Comparison of ENCODE assay signal across 8 cellular contexts in the genomic region with DNA sequence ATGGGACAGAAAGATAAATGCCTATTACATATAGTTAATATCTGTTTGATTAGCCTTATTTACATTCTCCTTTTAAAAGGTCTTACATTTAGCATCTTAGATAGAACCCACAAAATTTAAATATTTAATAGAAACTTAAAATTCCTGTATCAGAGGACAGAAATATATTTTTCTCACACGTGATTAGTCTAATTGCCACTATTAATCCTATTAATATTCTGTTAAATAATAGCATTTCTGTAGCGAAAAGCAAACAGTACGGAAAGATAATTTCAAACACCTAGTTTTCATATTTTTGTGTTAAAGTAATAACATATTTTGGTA. TPM values are rescaled to one million over a fixed set of nuclear protein-coding genes. Genes with fewer than 3 reads are reported as not detected.
DNase-seq lines count a peak whose midpoint lies in the region; ATAC-seq and TF ChIP-seq lines count a peak whose summit lies in the region.

No MANE protein-coding gene starts in this region.

- H2AFZ ChIP-seq in trophoblast cell (ENCODE audit: insufficient read depth, low read length, poor library complexity), result no peak overlapping the region

- H3K36me3 ChIP-seq in Caco-2 (ENCODE audit: control insufficient read depth, insufficient read depth, low read length) (no peaks in the 10 kb centered on the region; the same call in 1 of the 2 replicates), trophoblast cell (ENCODE audit: control insufficient read depth in 1 of 2, insufficient read depth in 2 of 2, low read length in 2 of 2) (no peaks in the 10 kb centered on the region)

- no peak overlapping the region for H3K4me2 ChIP-seq in trophoblast cell (ENCODE audit: low read length)

- peaks cover 11% of the 10 kb centered on the region for H3K9me3 Mint-ChIP-seq in Caco-2 (ENCODE audit: unreplicated experiment)

- H3K4me1 ChIP-seq in Caco-2 (peaks cover 6% of the 10 kb centered on the region; the same call in 1 of the 2 replicates), trophoblast cell (ENCODE audit: control insufficient read depth in 1 of 2, insufficient read depth in 2 of 2, low read length in 2 of 2) (no peaks in the 10 kb centered on the region)

- H3K27me3 Mint-ChIP-seq in Caco-2 (ENCODE audit: insufficient read depth, unreplicated experiment), result no peaks in the 10 kb centered on the region

- intact Hi-C loops in Caco-2 (cut with micrococcal nuclease; ENCODE audit: unreplicated experiment), result loop anchor here (5.0 kb wide), 1 partner anchor 74 kb away; no protein-coding TSS in a partner anchor

- H3K36me3 Mint-ChIP-seq in Caco-2 (ENCODE audit: insufficient read depth, unreplicated experiment), result peaks cover 7% of the 10 kb centered on the region

- TF ChIP-seq CTCF in Caco-2 (IDR thresholded peaks at IDR 0.05; ENCODE audit: insufficient read depth in 1 of 2, low read depth in 1 of 2, low read length in 1 of 2, severe bottlenecking in 1 of 2, unreplicated experiment in 1 of 2), result no peak
- no peak for TF ChIP-seq CTCF in RWPE1 (conservative IDR thresholded peaks at IDR 0.05; ENCODE audit: low read depth)

- H3K4me3 Mint-ChIP-seq in Caco-2 (ENCODE audit: unreplicated experiment), result peak overlapping the region; percentile 95

- no peak overlapping the region for H3K4ac ChIP-seq in trophoblast cell (ENCODE audit: low read depth, low read length)

- H2BK120ac ChIP-seq in trophoblast cell (ENCODE audit: insufficient read depth, low read length, poor library complexity), result no peak overlapping the region

- H2AK5ac ChIP-seq in trophoblast cell (ENCODE audit: low read length), result no peak overlapping the region

- CTCF ChIA-PET in Caco-2 (lab: Charles Lee) (interaction anchor here (1.1 to 1.4 kb wide), 3 partner anchors 74 to 249 kb away, joined by 3 to 4 read pairs (median 3); partner anchors contain the start of genes SCGB2B2 and ZNF302), RWPE1 (lab: Yijun Ruan, JAX) (interaction anchor here (0.6 to 0.7 kb wide), 2 partner anchors 208 to 281 kb away, joined by 4 to 6 read pairs; no protein-coding TSS in a partner anchor)

- POLR2A ChIA-PET in Caco-2 (lab: Charles Lee) (interaction anchor here (1.4 kb wide), 2 partner anchors 80 to 193 kb away, joined by 5 to 7 read pairs; no protein-coding TSS in a partner anchor), RWPE1 (lab: Yijun Ruan, JAX; ENCODE audit: low non-redundant PET) (interaction anchor here (1.0 kb wide), 1 partner anchor 194 kb away, joined by 3 read pairs; no protein-coding TSS in a partner anchor)

- peaks cover 2% of the 10 kb centered on the region for H3K4me1 Mint-ChIP-seq in Caco-2 (ENCODE audit: low read depth, unreplicated experiment)

- H3K27me3 ChIP-seq in Caco-2 (replicated peaks; ENCODE audit: control insufficient read depth, insufficient read depth, low read length), result no peaks in the 10 kb centered on the region
- no peaks in the 10 kb centered on the region for H3K27me3 ChIP-seq in trophoblast cell (ENCODE audit: insufficient read depth, low read length)

- H3K27ac Mint-ChIP-seq in Caco-2 (ENCODE audit: unreplicated experiment), result peak overlapping the region; percentile 86

- H3K18ac ChIP-seq in trophoblast cell (ENCODE audit: low read length), result no peak overlapping the region

- no peak overlapping the region for H4K12ac ChIP-seq in trophoblast cell (ENCODE audit: low read depth, low read length)

- no peak overlapping the region for H3K14ac ChIP-seq in trophoblast cell (ENCODE audit: low read length)

- no peaks in the 10 kb centered on the region for H3K9me3 ChIP-seq in Caco-2
- peaks cover 7% of the 10 kb centered on the region for H3K9me3 ChIP-seq in trophoblast cell (ENCODE audit: insufficient read depth, low read depth, low read length)

- no peak overlapping the region for H2BK5ac ChIP-seq in trophoblast cell (ENCODE audit: low read depth, low read length, poor library complexity)

- no peak overlapping the region for H2BK12ac ChIP-seq in trophoblast cell (ENCODE audit: low read length)

- WGBS in trophoblast cell (ENCODE audit: extremely low coverage, insufficient coverage, insufficient read length), result no CpG with 5 or more reads among the region's 3 CpGs

- BruUV-seq in Caco-2 (replicated peaks; lab: Mats Ljungman, UMichigan), result TSS peak; percentile 57

- peaks cover 4% of the 10 kb centered on the region for H3K79me1 ChIP-seq in trophoblast cell (ENCODE audit: low read length)

- no peak for ATAC-seq in GM21447 (IDR thresholded peaks at IDR 0.05; ENCODE audit: unreplicated experiment)
- no peak for ATAC-seq in HG03439 (IDR thresholded peaks at IDR 0.05; ENCODE audit: unreplicated experiment)
- no peak for ATAC-seq in HG02610 (IDR thresholded peaks at IDR 0.05; ENCODE audit: unreplicated experiment)

- H3K27ac ChIP-seq in RWPE1, result peak overlapping the region; percentile 79; the same call in 1 of the 2 replicates
- H3K27ac ChIP-seq in epithelial cell of prostate, result peak overlapping the region; percentile 66
- no peak overlapping the region for H3K27ac ChIP-seq in trophoblast cell (ENCODE audit: low read depth, low read length)

- no peak overlapping the region for H4K91ac ChIP-seq in trophoblast cell (ENCODE audit: low read depth, low read length)

- H3K23ac ChIP-seq in trophoblast cell (ENCODE audit: low read length), result no peak overlapping the region

- peak overlapping the region; percentile 96 for H4K8ac ChIP-seq in trophoblast cell (ENCODE audit: low read depth, low read length)

- no peak overlapping the region for H3K9ac ChIP-seq in trophoblast cell (ENCODE audit: low read length)

- peaks cover 3% of the 10 kb centered on the region for H3K79me2 ChIP-seq in trophoblast cell (ENCODE audit: control insufficient read depth, insufficient read depth, low read length, poor library complexity)

- DNase-seq in Caco-2 (no peak), RWPE1 (ENCODE audit: low spot score) (no peak), epithelial cell of prostate (ENCODE audit: low read depth, low spot score) (no peak), trophoblast cell (no peak), NCI-H524 (lab: John Stamatoyannopoulos, UW) (no peak)

- H3K4me3 ChIP-seq in Caco-2 (ENCODE audit: low read depth, low read length), result peak overlapping the region; percentile 6
- no peak overlapping the region for H3K4me3 ChIP-seq in trophoblast cell (ENCODE audit: low read depth, low read length)

RNA-seq across cellular contexts. Expression of gene ZNF30, which starts 0.4 kb away (rescaled TPM):
- 5.2 and 5.6 TPM in 2 replicates for total RNA-seq in Caco-2 (2022)
- 0.97 and 1.1 TPM in 2 replicates for polyA plus RNA-seq in trophoblast cell (2013)

RNA-seq across cellular contexts. Expression of gene ZNF792, which starts 37.7 kb away (rescaled TPM):
- 4.5 and 5.6 TPM in 2 replicates for total RNA-seq in Caco-2 (2022)
- 2.0 and 2.1 TPM in 2 replicates for polyA plus RNA-seq in trophoblast cell (2013)
